23 cellular contexts compared by ENCODE assay signal in genomic region chr7:102392332-102392731, GRCh38. TPM values are rescaled to one million over a fixed set of nuclear protein-coding genes. Genes with fewer than 3 reads are reported as not detected.
"Had no signal": no experiment of that assay in that cellular context is flagged by ENCODE, and none has a peak within 500 bp of the region (broad histone marks: within the 10 kb centered on the region; RNA-seq: fewer than 3 reads in every experiment).

No MANE protein-coding gene starts in this region.

- H3K27me3 Mint-ChIP-seq: activated CD4-positive, alpha-beta memory T cell treated with anti-CD3 and anti-CD28 coated beads for 36 hours; activated CD4-positive, alpha-beta T cell treated with anti-CD3 and anti-CD28 coated beads, Interleukin-2, amount 10 ng/mL, durations not matched to agents 7 days and 5 days; activated naive CD8-positive, alpha-beta T cell treated with anti-CD3 and anti-CD28 coated beads, Interleukin-2, amount 10 ng/mL, durations not matched to agents 7 days and 5 days; T-helper 17 cell had no signal

- DNase-seq: activated CD4-positive, alpha-beta memory T cell treated with anti-CD3 and anti-CD28 coated beads for 36 hours; activated CD4-positive, alpha-beta T cell treated with anti-CD3 and anti-CD28 coated beads, Interleukin-2, amount 10 ng/mL, durations not matched to agents 7 days and 5 days; activated CD4-positive, CD25-positive, alpha-beta regulatory T cell; activated CD8-positive, alpha-beta memory T cell treated with anti-CD3 and anti-CD28 coated beads, Interleukin-2, amount 50 U/mL, for 4 hours; activated naive CD4-positive, alpha-beta T cell treated with anti-CD3 and anti-CD28 coated beads, Interleukin-2, amount 50 U/mL, for 16 hours; activated naive CD8-positive, alpha-beta T cell treated with anti-CD3 and anti-CD28 coated beads, Interleukin-2, amount 10 ng/mL, durations not matched to agents 7 days and 5 days; activated T-cell treated with anti-CD3 and anti-CD28 coated beads, Interleukin-2, amount 50 U/mL, for 72 hours; anterior cingulate cortex; NCI-H1092 treated with DMSO at 0.1 percent for 48 hours; NCI-H1417 treated with DMSO at 0.1 percent for 48 hours; NCI-H1694; NCI-H2029; NCI-H2107; NCI-H524; SIG-M5; T-helper 17 cell; T-helper 9 cell had no signal

- H3K9me3 ChIP-seq: adrenal gland had no signal

- H3K4me2 ChIP-seq: KMS-11 had no signal

- H3K4me3 ChIP-seq: adrenal gland had no signal

- H3K9me3 Mint-ChIP-seq: activated CD4-positive, alpha-beta memory T cell treated with anti-CD3 and anti-CD28 coated beads for 36 hours; activated CD4-positive, alpha-beta T cell treated with anti-CD3 and anti-CD28 coated beads, Interleukin-2, amount 10 ng/mL, durations not matched to agents 7 days and 5 days; activated naive CD8-positive, alpha-beta T cell treated with anti-CD3 and anti-CD28 coated beads, Interleukin-2, amount 10 ng/mL, durations not matched to agents 7 days and 5 days; activated T-cell treated with anti-CD3 and anti-CD28 coated beads, Interleukin-2, amount 50 U/mL, for 72 hours; activated T-helper 2 cell treated with anti-CD3 and anti-CD28 coated beads, Interferon-gamma antibody, Interleukin-2, Interleukin-4, amounts not matched to agents 10 μg/mL and 5 μg/mL and 100 μg/mL, durations not matched to agents 14 hours and 24 hours and 36 hours had no signal

- H3K27me3 ChIP-seq: adrenal gland had no signal

- H3K4me3 Mint-ChIP-seq: activated CD4-positive, alpha-beta memory T cell treated with anti-CD3 and anti-CD28 coated beads for 36 hours; activated CD4-positive, alpha-beta T cell treated with anti-CD3 and anti-CD28 coated beads, Interleukin-2, amount 10 ng/mL, durations not matched to agents 7 days and 5 days; activated naive CD8-positive, alpha-beta T cell treated with anti-CD3 and anti-CD28 coated beads, Interleukin-2, amount 10 ng/mL, durations not matched to agents 7 days and 5 days; activated T-cell treated with anti-CD3 and anti-CD28 coated beads, Interleukin-2, amount 50 U/mL, for 72 hours; T-helper 17 cell had no signal

- H3K36me3 ChIP-seq: adrenal gland had no signal

- H3K27ac Mint-ChIP-seq: activated CD4-positive, alpha-beta memory T cell treated with anti-CD3 and anti-CD28 coated beads for 36 hours; activated CD4-positive, alpha-beta T cell treated with anti-CD3 and anti-CD28 coated beads, Interleukin-2, amount 10 ng/mL, durations not matched to agents 7 days and 5 days; activated naive CD8-positive, alpha-beta T cell treated with anti-CD3 and anti-CD28 coated beads, Interleukin-2, amount 10 ng/mL, durations not matched to agents 7 days and 5 days; activated T-cell treated with anti-CD3 and anti-CD28 coated beads, Interleukin-2, amount 50 U/mL, for 72 hours; activated T-helper 2 cell treated with anti-CD3 and anti-CD28 coated beads, Interferon-gamma antibody, Interleukin-2, Interleukin-4, amounts not matched to agents 10 μg/mL and 5 μg/mL and 100 μg/mL, durations not matched to agents 14 hours and 24 hours and 36 hours; T-helper 17 cell had no signal

- H3K27ac ChIP-seq: adrenal gland, KMS-11 had no signal

- H3K9ac ChIP-seq: KMS-11 had no signal

RNA-seq across cellular contexts. Expression of gene SPDYE6, which starts 36.1 kb away (rescaled TPM):
- total RNA-seq: activated CD4-positive, alpha-beta memory T cell treated with anti-CD3 and anti-CD28 coated beads for 36 hours; activated CD4-positive, alpha-beta T cell treated with anti-CD3 and anti-CD28 coated beads, Interleukin-2, amount 10 ng/mL, durations not matched to agents 7 days and 5 days; activated naive CD8-positive, alpha-beta T cell treated with anti-CD3 and anti-CD28 coated beads, Interleukin-2, amount 10 ng/mL, durations not matched to agents 7 days and 5 days; activated T-cell treated with anti-CD3 and anti-CD28 coated beads, Interleukin-2, amount 50 U/mL, for 72 hours; activated T-helper 2 cell treated with anti-CD3 and anti-CD28 coated beads, Interferon-gamma antibody, Interleukin-2, Interleukin-4, amounts not matched to agents 10 μg/mL and 5 μg/mL and 100 μg/mL, durations not matched to agents 14 hours and 24 hours and 36 hours; adrenal gland; cardiac septum; cerebellum; MCF 10A; T-helper 17 cell had no signal
- polyA plus RNA-seq: adrenal gland had no signal
